In genomic region chr15:45165536-45165935, GRCh38 we compare ENCODE assay signal across 12 cellular contexts. TPM values are rescaled to one million over a fixed set of nuclear protein-coding genes. Genes with fewer than 3 reads are reported as not detected.
DNase-seq lines count a peak whose midpoint lies in the region; ATAC-seq, FAIRE-seq and TF ChIP-seq lines count a peak whose summit lies in the region.
"Had no signal": no experiment of that assay in that cellular context is flagged by ENCODE, and none has a peak within 500 bp of the region (broad histone marks: within the 10 kb centered on the region; RNA-seq: fewer than 3 reads in every experiment).

No MANE protein-coding gene starts in this region.

- H3K27me3 ChIP-seq in BLaER1 (no peaks in the 10 kb centered on the region), HCT116 (ENCODE audit: insufficient read depth, low read length) (no peaks in the 10 kb centered on the region), astrocyte (ENCODE audit: insufficient read depth, low read length) (no peaks in the 10 kb centered on the region)
- H3K27me3 ChIP-seq: uterus had no signal

- peak overlapping the region; percentile 100 for H3K27ac ChIP-seq in BLaER1
- H3K27ac ChIP-seq in HCT116 (ENCODE audit: low read depth, low read length): peak overlapping the region; percentile 8; the same call in 1 of the 2 replicates
- H3K27ac ChIP-seq in astrocyte (ENCODE audit: low read depth, low read length): no peak overlapping the region
- no peak overlapping the region for H3K27ac ChIP-seq in caudate nucleus (ENCODE audit: low read depth, low read length)

- CTCF ChIA-PET in HCT116 (lab: Charles Lee): interaction anchor here (0.9 to 3.3 kb wide), 2 partner anchors 34 to 265 kb away, joined by 3 to 44 read pairs; no protein-coding TSS in a partner anchor

- RAD21 ChIA-PET in HCT116 (lab: Charles Lee; ENCODE audit: low non-redundant PET in 1 of 2, low total read pairs in 2 of 2, uncharacterized antibody in 2 of 2, unreplicated experiment in 2 of 2): no interaction called here

- TF ChIP-seq CTCF in HCT116 (IDR thresholded peaks at IDR 0.05 in 2 of 3, conservative IDR thresholded peaks at IDR 0.05 in 1 of 3; ENCODE audit: borderline replicate concordance in 1 of 3, insufficient read depth in 1 of 3, low read depth in 2 of 3, low read length in 2 of 3): no peak
- TF ChIP-seq CTCF in astrocyte (IDR thresholded peaks at IDR 0.05; ENCODE audit: insufficient read depth, low read depth, low read length): no peak
- no peak for TF ChIP-seq CTCF in neural crest cell (conservative IDR thresholded peaks at IDR 0.05)

- H3K36me3 ChIP-seq in BLaER1 (no peaks in the 10 kb centered on the region), HCT116 (ENCODE audit: control insufficient read depth in 1 of 2, insufficient read depth in 2 of 2, low read length in 2 of 2) (no peaks in the 10 kb centered on the region), astrocyte (ENCODE audit: insufficient read depth, low read length) (no peaks in the 10 kb centered on the region)
- H3K36me3 ChIP-seq: uterus had no signal

- H3K4me1 Mint-ChIP-seq in astrocyte (ENCODE audit: low read depth, unreplicated experiment) (peaks cover 11% of the 10 kb centered on the region), neural crest cell (peaks cover 24% of the 10 kb centered on the region)

- H3K36me3 Mint-ChIP-seq in astrocyte (ENCODE audit: low read depth, unreplicated experiment) (no peaks in the 10 kb centered on the region), neural crest cell (ENCODE audit: low read depth) (no peaks in the 10 kb centered on the region)

- FAIRE-seq in astrocyte (lab: Jason Lieb, UNC): no peak
- FAIRE-seq: keratinocyte had no signal

- H4K20me1 ChIP-seq in BLaER1 (no peaks in the 10 kb centered on the region), HCT116 (ENCODE audit: insufficient read depth) (no peaks in the 10 kb centered on the region), astrocyte (ENCODE audit: insufficient read depth, low read length) (no peaks in the 10 kb centered on the region)

- intact Hi-C loops in HCT116 (cut with micrococcal nuclease): loop anchor here (10.0 kb wide), 1 partner anchor 449 kb away; no protein-coding TSS in a partner anchor
- intact Hi-C loops in head of caudate nucleus (cut with DNase I): no loop called here

- DNase-seq in HCT116 (ENCODE audit: low read depth, low spot score): no peak
- DNase-seq in astrocyte (ENCODE audit: low read depth): no peak
- DNase-seq in neural crest cell (ENCODE audit: low read depth, low spot score): no peak
- no peak for DNase-seq in caudate nucleus (lab: John Stamatoyannopoulos, UW)
- DNase-seq in activated CD4-positive, CD25-positive, alpha-beta regulatory T cell treated with anti-CD3 and anti-CD28 coated beads, Interleukin-2, amount 50 U/mL, for 72 hours: no peak
- DNase-seq in head of caudate nucleus: no peak
- DNase-seq in GM19238 (ENCODE audit: insufficient read length, low spot score): no peak
- DNase-seq: NCI-H146, uterus had no signal

- H3K4me1 ChIP-seq in BLaER1 (peaks cover 62% of the 10 kb centered on the region), HCT116 (ENCODE audit: control insufficient read depth in 1 of 2, insufficient read depth in 2 of 2, low read length in 2 of 2) (peaks cover 15 to 34% of the 10 kb centered on the region in 2 experiments), astrocyte (ENCODE audit: insufficient read depth, low read length) (peaks cover 19% of the 10 kb centered on the region)
- H3K4me1 ChIP-seq: parathyroid adenoma, uterus had no signal

- no peak for TF ChIP-seq RAD21 in HCT116 (IDR thresholded peaks at IDR 0.05; ENCODE audit: low read depth)

- POLR2A ChIA-PET in HCT116 (lab: Charles Lee): no interaction called here

- H3K79me2 ChIP-seq in HCT116 (ENCODE audit: insufficient read depth, low read length): 0 out of 2 replicates have a peak, but pooled peaks cover 6% of the 10 kb centered on the region
- no peaks in the 10 kb centered on the region for H3K79me2 ChIP-seq in astrocyte (ENCODE audit: insufficient read depth, low read length)
- H3K79me2 ChIP-seq: parathyroid adenoma had no signal

- H3K4me3 Mint-ChIP-seq in astrocyte (ENCODE audit: unreplicated experiment) (peak overlapping the region; percentile 76), neural crest cell (peak overlapping the region; percentile 81)

- H3K9ac ChIP-seq in BLaER1 (peak overlapping the region; percentile 98), HCT116 (ENCODE audit: low read length) (no peak overlapping the region), astrocyte (ENCODE audit: low read length) (no peak overlapping the region)
- H3K9ac ChIP-seq: parathyroid adenoma had no signal

- no peaks in the 10 kb centered on the region for H3K9me3 Mint-ChIP-seq in astrocyte (ENCODE audit: unreplicated experiment)
- no peaks in the 10 kb centered on the region for H3K9me3 Mint-ChIP-seq in neural crest cell

- TF ChIP-seq POLR2A in HCT116 (IDR thresholded peaks at IDR 0.05; ENCODE audit: borderline replicate concordance, extremely low read depth, insufficient read depth, insufficient read length): no peak

- H3K9me2 ChIP-seq in HCT116 (ENCODE audit: insufficient read depth): no peaks in the 10 kb centered on the region

- H3K4me2 ChIP-seq in BLaER1: peak overlapping the region; percentile 91
- peak overlapping the region; percentile 80; the same call in 1 of the 2 replicates for H3K4me2 ChIP-seq in HCT116 (ENCODE audit: low read length)
- no peak overlapping the region for H3K4me2 ChIP-seq in astrocyte (ENCODE audit: low read length)

- H3K27me3 Mint-ChIP-seq in astrocyte (ENCODE audit: low read depth, unreplicated experiment) (no peaks in the 10 kb centered on the region), neural crest cell (ENCODE audit: low read depth) (peaks cover 6% of the 10 kb centered on the region)

- no peak overlapping the region for H2AFZ ChIP-seq in HCT116 (ENCODE audit: low read depth, low read length, poor library complexity, severe bottlenecking)
- H2AFZ ChIP-seq in astrocyte (ENCODE audit: low read depth, low read length): no peak overlapping the region

- no peak for ATAC-seq in HCT116

- BruUV-seq in HCT116 (replicated peaks; lab: Mats Ljungman, UMichigan): no TSS peak

- no peaks in the 10 kb centered on the region for H3K9me3 ChIP-seq in BLaER1
- no peaks in the 10 kb centered on the region for H3K9me3 ChIP-seq in HCT116 (ENCODE audit: control insufficient read depth in 1 of 2, insufficient read depth in 1 of 2, low read depth in 1 of 2, low read length in 2 of 2)
- no peaks in the 10 kb centered on the region for H3K9me3 ChIP-seq in astrocyte (ENCODE audit: insufficient read depth, low read depth, low read length)
- H3K9me3 ChIP-seq: uterus had no signal

- H3K27ac Mint-ChIP-seq in astrocyte (ENCODE audit: unreplicated experiment) (peak overlapping the region; percentile 90), neural crest cell (ENCODE audit: unreplicated experiment) (peak overlapping the region; percentile 50)

- H3K4me3 ChIP-seq in BLaER1 (peak overlapping the region; percentile 71; the same call in 1 of the 2 replicates), HCT116 (replicated peaks in 1 of 2; ENCODE audit: low read depth in 1 of 2, low read length in 2 of 2) (no peak overlapping the region), astrocyte (ENCODE audit: insufficient read depth, low read depth, low read length) (no peak overlapping the region)

TF ChIP-seq in HCT116, 20 proteins besides CTCF, POLR2A, EP300 and RAD21:
- TF ChIP-seq JUND (IDR thresholded peaks at IDR 0.05) (no peak), YY1 (IDR thresholded peaks at IDR 0.05; ENCODE audit: extremely low read depth, insufficient replicate concordance, low read depth, low read length) (no peak), CEBPB (IDR thresholded peaks at IDR 0.05; ENCODE audit: low read depth) (no peak), ZFX (IDR thresholded peaks at IDR 0.05) (no peak), SIN3A (IDR thresholded peaks at IDR 0.05; ENCODE audit: low read depth) (no peak)

RNA-seq across cellular contexts. Expression of gene SHF, which starts 22.2 kb away (rescaled TPM):
- total RNA-seq in HCT116 (2021; ENCODE audit: unreplicated experiment) (2.6 TPM), astrocyte (4.3 and 4.6 TPM in 2 replicates), neural crest cell (55.0 and 59.0 TPM in 2 replicates)
- 1.0 and 2.7 TPM in 2 replicates for polyA plus RNA-seq in HCT116 (2012)

RNA-seq across cellular contexts. Expression of gene DUOX1, which starts 35.7 kb away (rescaled TPM):
- total RNA-seq in HCT116 (2021; ENCODE audit: unreplicated experiment) (19.6 TPM), astrocyte (0.07 and 0.26 TPM in 2 replicates), neural crest cell (not detected in 2 replicates)
- 11.1 and 11.3 TPM in 2 replicates for polyA plus RNA-seq in HCT116 (2012)

RNA-seq across cellular contexts. Expression of gene DUOXA1, which starts 35.9 kb away (rescaled TPM):
- total RNA-seq in HCT116 (2021; ENCODE audit: unreplicated experiment) (2.3 TPM), astrocyte (0.36 and 0.66 TPM in 2 replicates), neural crest cell (not detected in 2 replicates)
- 1.3 and 1.4 TPM in 2 replicates for polyA plus RNA-seq in HCT116 (2012)

RNA-seq across cellular contexts. Expression of gene DUOXA2, which starts 51.4 kb away (rescaled TPM):
- total RNA-seq in HCT116 (2021; ENCODE audit: unreplicated experiment): not detected
- polyA plus RNA-seq in HCT116 (2012): 0.13 and 0.16 TPM in 2 replicates
- not detected in 2 replicates for total RNA-seq in astrocyte
- total RNA-seq in neural crest cell: not detected in 2 replicates
- total RNA-seq: uterus had no signal
- polyA plus RNA-seq: keratinocyte had no signal

RNA-seq across cellular contexts. Expression of gene DUOX2, which starts 51.6 kb away (rescaled TPM):
- total RNA-seq in HCT116 (2021; ENCODE audit: unreplicated experiment): 0.44 TPM
- polyA plus RNA-seq in HCT116 (2012): 0.44 and 0.57 TPM in 2 replicates
- total RNA-seq in astrocyte: 0.14 and 0.70 TPM in 2 replicates
- 0.02 TPM in 1 of 2 replicates, not detected in the other for total RNA-seq in neural crest cell

Comparison
In these comparisons a context has a peak if more than half of its experiments do, and no peak if none do; other contexts are left out.
1. H3K27ac ChIP-seq: peak in BLaER1 (single experiment) and HCT116 (single experiment); none in astrocyte (single experiment) and caudate nucleus (single experiment).
2. RNA of gene DUOX1, which starts 35.7 kb away (total RNA-seq): 19.6 TPM in HCT116 (single experiment); 0.07 to 0.26 TPM in astrocyte and not detected in neural crest cell; every median in the first group is over 10 times any median in the second.